Comparison of ENCODE assay signal across 1 cellular context in the genomic region with DNA sequence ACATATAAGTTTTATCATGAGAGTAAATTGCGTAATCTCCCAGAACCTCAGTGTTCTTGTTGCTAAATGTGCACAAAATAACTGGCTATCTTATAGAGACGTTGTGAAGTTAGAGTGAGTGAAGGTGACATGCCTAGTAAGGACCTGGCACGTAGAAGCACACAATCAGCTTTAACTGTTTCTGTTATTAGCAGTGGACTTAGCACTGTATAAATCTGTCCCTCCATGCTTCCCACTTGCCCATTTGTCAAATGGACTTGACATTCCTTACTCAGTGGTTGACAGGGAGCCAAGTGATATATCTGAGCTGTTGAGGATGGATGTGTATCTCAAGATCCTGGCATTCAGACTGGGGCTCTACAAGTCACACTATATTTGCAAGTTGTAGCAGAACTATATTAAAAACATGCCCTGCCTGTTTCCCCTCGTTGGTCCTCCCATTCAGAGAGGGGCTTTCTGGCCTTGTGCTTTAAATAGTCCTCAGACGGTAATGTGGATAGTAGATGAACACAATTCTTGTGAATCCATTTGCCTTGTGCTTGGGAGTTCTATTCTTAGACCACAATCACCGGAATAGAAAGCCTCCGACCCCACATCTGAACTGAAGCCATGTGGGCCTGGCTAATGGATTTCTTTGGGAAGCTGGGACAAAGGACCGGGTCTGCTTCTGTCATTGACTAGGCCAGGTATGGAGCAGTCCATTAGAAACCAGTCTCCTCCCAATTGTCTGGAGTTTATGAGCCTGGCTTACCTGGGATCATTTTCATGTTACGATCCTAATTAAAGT. TPM values are rescaled to one million over a fixed set of nuclear protein-coding genes. Genes with fewer than 3 reads are reported as not detected.
"Had no signal": no experiment of that assay in that cellular context is flagged by ENCODE, and none has a peak within 500 bp of the region (broad histone marks: within the 10 kb centered on the region; RNA-seq: fewer than 3 reads in every experiment).

No MANE protein-coding gene starts in this region.

RNA-seq across cellular contexts. Expression of a gene that starts 43.6 kb away (rescaled TPM):
- total RNA-seq: body of pancreas had no signal
